In the genomic region with DNA sequence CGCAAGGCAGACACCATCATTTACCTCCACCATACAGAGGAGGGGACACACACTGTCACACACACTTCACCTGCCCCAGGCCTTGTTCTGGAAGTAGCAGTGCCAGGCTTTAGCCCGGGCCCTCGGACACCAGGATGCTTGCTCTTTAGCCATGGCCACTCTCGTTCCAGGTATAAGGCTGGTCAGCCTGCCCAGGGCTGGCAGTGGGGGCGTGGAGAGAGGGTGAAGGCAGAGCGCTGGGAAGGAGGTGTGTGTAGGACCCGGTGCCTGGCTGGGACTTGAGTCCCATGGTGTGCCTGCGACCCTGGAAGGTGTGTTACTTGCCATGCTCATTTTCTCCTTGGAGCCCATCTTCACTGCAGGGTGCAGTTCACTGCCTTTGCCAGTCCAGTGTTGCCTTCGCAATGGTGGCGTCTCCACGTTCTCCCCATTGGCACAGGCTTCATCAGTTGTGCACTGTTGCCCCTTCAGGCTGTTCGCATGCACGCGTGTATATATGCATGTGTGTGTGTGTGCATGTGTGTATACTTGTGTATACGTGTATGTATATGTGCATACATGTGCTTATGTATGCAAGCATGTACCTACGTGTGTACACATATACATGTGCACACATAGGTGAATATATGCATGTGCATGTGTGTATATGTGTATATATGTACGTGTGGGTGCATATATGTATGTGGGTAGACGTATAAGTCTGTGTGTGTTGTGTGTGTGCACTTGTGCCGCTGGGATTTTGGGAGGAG, we compare ENCODE assay signal across 21 cellular contexts.
DNase-seq lines count a peak whose midpoint lies in the region; ATAC-seq and TF ChIP-seq lines count a peak whose summit lies in the region.
"Had no signal": no experiment of that assay in that cellular context is flagged by ENCODE, and none has a peak within 500 bp of the region (broad histone marks: within the 10 kb centered on the region; RNA-seq: fewer than 3 reads in every experiment).

No MANE protein-coding gene starts in this region.

- H3K27ac ChIP-seq in PC-9 = no peak overlapping the region
- H3K27ac ChIP-seq in naive thymus-derived CD4-positive, alpha-beta T cell (ENCODE audit: low read depth, low read length) = no peak overlapping the region
- H3K27ac ChIP-seq: epithelial cell of prostate, Peyer's patch, thoracic aorta had no signal

- H3K4me3 Mint-ChIP-seq in Caco-2 (ENCODE audit: unreplicated experiment) = peak overlapping the region; percentile 72
- no peak overlapping the region for H3K4me3 Mint-ChIP-seq in naive thymus-derived CD4-positive, alpha-beta T cell
- H3K4me3 Mint-ChIP-seq in type B pancreatic cell = peak overlapping the region; percentile 55
- no peak overlapping the region for H3K4me3 Mint-ChIP-seq in mesothelial cell of epicardium
- H3K4me3 Mint-ChIP-seq: activated CD4-positive, alpha-beta memory T cell treated with anti-CD3 and anti-CD28 coated beads, Interleukin-2, amount 10 ng/mL, durations not matched to agents 7 days and 5 days; activated naive CD8-positive, alpha-beta T cell treated with anti-CD3 and anti-CD28 coated beads, Interleukin-2, amount 10 ng/mL, durations not matched to agents 7 days and 5 days; immature natural killer cell; stimulated activated naive CD8-positive, alpha-beta T cell treated with anti-CD3 and anti-CD28 coated beads, Interleukin-15, Interleukin-2, amounts not matched to agents 100 ng/mL and 50 ng/mL, for 24 hours; T-helper 17 cell had no signal

- H3K27me3 ChIP-seq in Caco-2 (replicated peaks; ENCODE audit: control insufficient read depth, insufficient read depth, low read length) = no peaks in the 10 kb centered on the region
- no peaks in the 10 kb centered on the region for H3K27me3 ChIP-seq in PC-9 (ENCODE audit: insufficient read depth, low read depth)
- H3K27me3 ChIP-seq in naive thymus-derived CD4-positive, alpha-beta T cell (ENCODE audit: control insufficient read depth in 2 of 2, insufficient read depth in 2 of 2, low read length in 2 of 2) = no peaks in the 10 kb centered on the region
- H3K27me3 ChIP-seq: Peyer's patch had no signal

- H3K9me3 ChIP-seq in Caco-2 (no peaks in the 10 kb centered on the region), PC-9 (ENCODE audit: insufficient read depth, low read depth) (no peaks in the 10 kb centered on the region)
- H3K9me3 ChIP-seq in naive thymus-derived CD4-positive, alpha-beta T cell (ENCODE audit: control insufficient read depth in 2 of 3, low read length in 3 of 3) = no peaks in the 10 kb centered on the region
- H3K9me3 ChIP-seq: Peyer's patch, thoracic aorta had no signal

- peak overlapping the region; percentile 28; the same call in 1 of the 2 replicates for H3K4me2 ChIP-seq in PC-9

- peaks cover 12% of the 10 kb centered on the region; the same call in 1 of the 2 replicates for H3F3A ChIP-seq in PC-9 (ENCODE audit: insufficient read depth, low read depth)

- no peak overlapping the region for H3K4me3 ChIP-seq in Caco-2 (ENCODE audit: low read depth, low read length)
- H3K4me3 ChIP-seq in PC-9 = no peak overlapping the region
- H3K4me3 ChIP-seq in naive thymus-derived CD4-positive, alpha-beta T cell (ENCODE audit: low read length) = no peak overlapping the region
- H3K4me3 ChIP-seq: Peyer's patch, thoracic aorta had no signal

- no peaks in the 10 kb centered on the region for H3K79me2 ChIP-seq in PC-9 (ENCODE audit: low read depth)

- peaks cover 12% of the 10 kb centered on the region for H3K9me3 Mint-ChIP-seq in Caco-2 (ENCODE audit: unreplicated experiment)
- H3K9me3 Mint-ChIP-seq in naive thymus-derived CD4-positive, alpha-beta T cell = peaks cover 0 to 1% (median 0%) of the 10 kb centered on the region in 11 donors
- H3K9me3 Mint-ChIP-seq in type B pancreatic cell = no peaks in the 10 kb centered on the region
- peaks cover 2% of the 10 kb centered on the region for H3K9me3 Mint-ChIP-seq in mesothelial cell of epicardium
- H3K9me3 Mint-ChIP-seq: activated CD4-positive, alpha-beta memory T cell treated with anti-CD3 and anti-CD28 coated beads, Interleukin-2, amount 10 ng/mL, durations not matched to agents 7 days and 5 days; immature natural killer cell; stimulated activated naive CD8-positive, alpha-beta T cell treated with anti-CD3 and anti-CD28 coated beads, Interleukin-15, Interleukin-2, amounts not matched to agents 100 ng/mL and 50 ng/mL, for 24 hours had no signal

- H2AFZ ChIP-seq in PC-9 = no peak overlapping the region

- peaks cover 59% of the 10 kb centered on the region for H3K4me1 ChIP-seq in Caco-2
- peaks cover 33% of the 10 kb centered on the region for H3K4me1 ChIP-seq in PC-9 (replicated peaks; ENCODE audit: insufficient read depth)
- peaks cover 5 to 30% of the 10 kb centered on the region in 2 donors for H3K4me1 ChIP-seq in naive thymus-derived CD4-positive, alpha-beta T cell (ENCODE audit: control insufficient read depth in 2 of 2, insufficient read depth in 2 of 2, low read length in 2 of 2)

- no peaks in the 10 kb centered on the region for H3K9me2 ChIP-seq in PC-9 (ENCODE audit: insufficient read depth)

- BruUV-seq in Caco-2 (replicated peaks; lab: Mats Ljungman, UMichigan) = no TSS peak
- BruUV-seq in PC-9 (replicated peaks; lab: Mats Ljungman, UMichigan) = no TSS peak

- no peaks in the 10 kb centered on the region for H3K27me3 Mint-ChIP-seq in Caco-2 (ENCODE audit: insufficient read depth, unreplicated experiment)
- no peaks in the 10 kb centered on the region for H3K27me3 Mint-ChIP-seq in naive thymus-derived CD4-positive, alpha-beta T cell
- no peaks in the 10 kb centered on the region for H3K27me3 Mint-ChIP-seq in type B pancreatic cell
- H3K27me3 Mint-ChIP-seq in mesothelial cell of epicardium (ENCODE audit: low read depth) = peaks cover 10% of the 10 kb centered on the region
- H3K27me3 Mint-ChIP-seq: activated CD4-positive, alpha-beta memory T cell treated with anti-CD3 and anti-CD28 coated beads, Interleukin-2, amount 10 ng/mL, durations not matched to agents 7 days and 5 days; stimulated activated naive CD8-positive, alpha-beta T cell treated with anti-CD3 and anti-CD28 coated beads, Interleukin-15, Interleukin-2, amounts not matched to agents 100 ng/mL and 50 ng/mL, for 24 hours; T-helper 17 cell had no signal

- no peaks in the 10 kb centered on the region for H4K20me1 ChIP-seq in PC-9 (ENCODE audit: insufficient read depth)

- intact Hi-C loops in Caco-2 (cut with micrococcal nuclease; ENCODE audit: unreplicated experiment) (loop anchor here (5.0 kb wide), 2 partner anchors 135 to 145 kb away; no protein-coding TSS in a partner anchor), PC-9 (cut with micrococcal nuclease; ENCODE audit: unreplicated experiment) (no loop called here)
- intact Hi-C loops in naive thymus-derived CD4-positive, alpha-beta T cell (cut with micrococcal nuclease) = no loop called here

- peak; percentile 15 for ATAC-seq in naive thymus-derived CD4-positive, alpha-beta T cell
- no peak for ATAC-seq in HG02642 (IDR thresholded peaks at IDR 0.05; ENCODE audit: poor library complexity, unreplicated experiment)
- ATAC-seq: T-helper 17 cell had no signal

- H3K36me3 ChIP-seq in Caco-2 (ENCODE audit: control insufficient read depth, insufficient read depth, low read length) (no peaks in the 10 kb centered on the region), PC-9 (ENCODE audit: low read depth) (no peaks in the 10 kb centered on the region)
- no peaks in the 10 kb centered on the region for H3K36me3 ChIP-seq in naive thymus-derived CD4-positive, alpha-beta T cell (ENCODE audit: control insufficient read depth in 2 of 3, insufficient read depth in 3 of 3, low read length in 3 of 3)
- H3K36me3 ChIP-seq: Peyer's patch, thoracic aorta had no signal

- CTCF ChIA-PET in Caco-2 (lab: Charles Lee) (interaction anchor here (0.6 to 0.8 kb wide), 2 partner anchors 26 to 156 kb away, joined by 3 to 4 read pairs; no protein-coding TSS in a partner anchor), PC-9 (lab: Charles Lee) (no interaction called here)
- CTCF ChIA-PET in naive thymus-derived CD4-positive, alpha-beta T cell (lab: Charles Lee) = no interaction called here

- H3K4me1 Mint-ChIP-seq in Caco-2 (ENCODE audit: low read depth, unreplicated experiment) = peaks cover 39% of the 10 kb centered on the region
- H3K4me1 Mint-ChIP-seq in naive thymus-derived CD4-positive, alpha-beta T cell = peaks cover 44 to 96% (median 79%) of the 10 kb centered on the region in 7 donors
- H3K4me1 Mint-ChIP-seq in type B pancreatic cell (ENCODE audit: unreplicated experiment) = peaks cover 52% of the 10 kb centered on the region
- peaks cover 30% of the 10 kb centered on the region for H3K4me1 Mint-ChIP-seq in mesothelial cell of epicardium

- TF ChIP-seq CTCF in Caco-2 (IDR thresholded peaks at IDR 0.05; ENCODE audit: insufficient read depth in 1 of 2, low read depth in 1 of 2, low read length in 1 of 2, severe bottlenecking in 1 of 2, unreplicated experiment in 1 of 2) = no peak
- TF ChIP-seq CTCF in PC-9 (conservative IDR thresholded peaks at IDR 0.05) = no peak
- no peak for TF ChIP-seq CTCF in type B pancreatic cell (conservative IDR thresholded peaks at IDR 0.05)
- no peak for TF ChIP-seq CTCF in mesothelial cell of epicardium (IDR thresholded peaks at IDR 0.05; ENCODE audit: unreplicated experiment)

- POLR2A ChIA-PET in Caco-2 (lab: Charles Lee) (no interaction called here), PC-9 (lab: Charles Lee; ENCODE audit: unreplicated experiment) (no interaction called here)
- POLR2A ChIA-PET in naive thymus-derived CD4-positive, alpha-beta T cell (lab: Charles Lee) = no interaction called here

- peak in 1 of 2 experiments; percentile 34 for DNase-seq in Caco-2
- no peak for DNase-seq in PC-9
- DNase-seq in naive thymus-derived CD4-positive, alpha-beta T cell = peak in 1 of 9 donors; percentile 8
- DNase-seq in type B pancreatic cell (ENCODE audit: extremely low spot score, unreplicated experiment) = no peak
- DNase-seq in mesothelial cell of epicardium (ENCODE audit: low spot score in 2 of 2, unreplicated experiment in 2 of 2) = no peak
- DNase-seq in HUDEP-2 (lab: John Stamatoyannopoulos, UW; ENCODE audit: unreplicated experiment in 76 of 76) = no peak
- DNase-seq: activated CD4-positive, alpha-beta memory T cell treated with anti-CD3 and anti-CD28 coated beads, Interleukin-2, amount 10 ng/mL, durations not matched to agents 7 days and 5 days; activated gamma-delta T cell; activated naive CD8-positive, alpha-beta T cell treated with anti-CD3 and anti-CD28 coated beads, Interleukin-2, amount 10 ng/mL, durations not matched to agents 7 days and 5 days; activated T-cell treated with anti-CD3 and anti-CD28 coated beads for 4 hours; immature natural killer cell; IMR-90; MV-4-11; NCI-H1436 treated with DMSO at 0.1 percent for 48 hours; NCI-H446; T-helper 17 cell had no signal

- H3K36me3 Mint-ChIP-seq in Caco-2 (ENCODE audit: insufficient read depth, unreplicated experiment) (peaks cover 16% of the 10 kb centered on the region), type B pancreatic cell (peaks cover 9% of the 10 kb centered on the region), mesothelial cell of epicardium (no peaks in the 10 kb centered on the region)
- H3K36me3 Mint-ChIP-seq in naive thymus-derived CD4-positive, alpha-beta T cell = peaks cover 2 to 6% (median 3%) of the 10 kb centered on the region in 5 donors
- H3K36me3 Mint-ChIP-seq: activated naive CD8-positive, alpha-beta T cell treated with anti-CD3 and anti-CD28 coated beads, Interleukin-2, amount 10 ng/mL, durations not matched to agents 7 days and 5 days had no signal

- H3K27ac Mint-ChIP-seq in Caco-2 (ENCODE audit: unreplicated experiment) (peak overlapping the region; percentile 99), type B pancreatic cell (peak overlapping the region; percentile 74), mesothelial cell of epicardium (no peak overlapping the region)
- peak overlapping the region in 3 of 9 donors; percentile 1 to 62 (median 25) for H3K27ac Mint-ChIP-seq in naive thymus-derived CD4-positive, alpha-beta T cell
- H3K27ac Mint-ChIP-seq: activated CD4-positive, alpha-beta memory T cell treated with anti-CD3 and anti-CD28 coated beads, Interleukin-2, amount 10 ng/mL, durations not matched to agents 7 days and 5 days; activated naive CD8-positive, alpha-beta T cell treated with anti-CD3 and anti-CD28 coated beads, Interleukin-2, amount 10 ng/mL, durations not matched to agents 7 days and 5 days; immature natural killer cell; stimulated activated naive CD8-positive, alpha-beta T cell treated with anti-CD3 and anti-CD28 coated beads, Interleukin-15, Interleukin-2, amounts not matched to agents 100 ng/mL and 50 ng/mL, for 24 hours had no signal

Comparison
In these comparisons a context has a peak if more than half of its experiments do, and no peak if none do; other contexts are left out.
1. H3K4me3 Mint-ChIP-seq: peak in Caco-2 (single experiment) and type B pancreatic cell (single experiment); none in naive thymus-derived CD4-positive, alpha-beta T cell (0 of 10) and mesothelial cell of epicardium (single experiment).